In genomic region chr6:5492356-5492755, GRCh38 we compare ENCODE assay signal across 1 cellular context.
TF ChIP-seq lines count a peak whose summit lies in the region.

No MANE protein-coding gene starts in this region.

TF ChIP-seq in HepG2, 621 proteins besides CTCF, POLR2A, EP300 and RAD21 (continued from another document):
- no peak for TF ChIP-seq FOXK1 (CRISPR knock-in tag; IDR thresholded peaks at IDR 0.05; ENCODE audit: borderline replicate concordance, low read depth)
- no peak for TF ChIP-seq ATM (IDR thresholded peaks at IDR 0.05; ENCODE audit: borderline replicate concordance)
- no peak for TF ChIP-seq ZNF383 (CRISPR knock-in tag; IDR thresholded peaks at IDR 0.05; ENCODE audit: borderline replicate concordance)
- peak; percentile 64 to 75; a peak in 3 of 4 replicates for TF ChIP-seq MAFK (conservative IDR thresholded peaks at IDR 0.05 in 1 of 2, IDR thresholded peaks at IDR 0.05 in 1 of 2; ENCODE audit: low read length in 2 of 2)
- no peak for TF ChIP-seq MXD1 (CRISPR knock-in tag; IDR thresholded peaks at IDR 0.05)
- peak; percentile 68 for TF ChIP-seq MAFF (IDR thresholded peaks at IDR 0.05; ENCODE audit: low read depth, low read length)
- TF ChIP-seq SMARCE1 (IDR thresholded peaks at IDR 0.05; ENCODE audit: borderline replicate concordance): no peak
